15 cellular contexts compared by ENCODE assay signal in the genomic region with DNA sequence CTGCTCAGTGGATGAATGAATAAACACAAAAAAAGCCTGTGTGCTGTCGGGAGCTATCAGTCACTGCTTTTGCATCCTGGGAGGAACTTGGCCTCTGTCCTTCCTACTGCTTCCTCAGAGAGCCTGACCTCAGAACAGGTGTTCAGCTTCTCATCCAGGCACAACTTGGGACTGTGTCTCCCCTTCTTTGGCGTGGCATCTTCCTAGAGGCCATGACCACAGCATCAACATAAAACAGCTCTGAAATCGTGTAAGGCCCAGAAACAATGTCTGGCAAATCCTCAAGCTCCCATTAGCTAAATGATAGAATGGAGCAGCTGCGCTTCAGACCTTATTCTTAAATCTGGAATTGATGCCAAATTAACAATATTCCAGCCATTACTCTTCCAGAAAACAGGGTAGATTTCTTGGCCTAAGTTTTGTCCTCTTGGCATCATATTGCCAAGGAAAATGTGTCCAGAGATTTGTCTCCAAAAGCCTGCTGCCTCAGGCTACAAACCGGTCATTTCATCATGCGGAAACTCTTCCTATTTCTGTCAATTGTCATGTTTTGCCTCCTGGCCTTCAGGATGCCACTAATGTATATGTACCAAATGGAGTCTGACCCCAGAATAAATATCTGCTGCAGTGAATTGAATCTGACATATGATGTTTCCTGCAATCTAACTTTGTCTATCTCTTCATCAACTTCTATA. TPM values are rescaled to one million over a fixed set of nuclear protein-coding genes. Genes with fewer than 3 reads are reported as not detected.
DNase-seq lines count a peak whose midpoint lies in the region; ATAC-seq and TF ChIP-seq lines count a peak whose summit lies in the region.
"Had no signal": no experiment of that assay in that cellular context is flagged by ENCODE, and none has a peak within 500 bp of the region (broad histone marks: within the 10 kb centered on the region; RNA-seq: fewer than 3 reads in every experiment).

No MANE protein-coding gene starts in this region.

- H4K91ac ChIP-seq in H9 (ENCODE audit: insufficient read length, low read depth, low read length) = no peak overlapping the region

- no peak overlapping the region for H2BK15ac ChIP-seq in H9 (ENCODE audit: low read depth, low read length)

- TF ChIP-seq CTCF in Panc1 (IDR thresholded peaks at IDR 0.05) (no peak), osteoblast (IDR thresholded peaks at IDR 0.05; ENCODE audit: extremely low read depth, low read depth, low read length) (no peak), H9 (conservative IDR thresholded peaks at IDR 0.05) (no peak)

- no peaks in the 10 kb centered on the region for H3K79me1 ChIP-seq in H9 (ENCODE audit: insufficient read depth, low read depth, low read length, poor library complexity, severe bottlenecking)

- peaks cover 0 to 14% (median 0%) of the 10 kb centered on the region in 11 experiments; a peak in 2 of 22 replicates for H3K27me3 ChIP-seq in BLaER1 treated with 17β-estradiol and CSF1 and Interleukin-3, amounts not matched to agents 10 nM and 100 nM
- no peaks in the 10 kb centered on the region for H3K27me3 ChIP-seq in Panc1 (ENCODE audit: control insufficient read depth, insufficient read depth, low read length)
- H3K27me3 ChIP-seq in osteoblast (ENCODE audit: insufficient read depth, low read length) = no peaks in the 10 kb centered on the region
- H3K27me3 ChIP-seq in H9 (ENCODE audit: insufficient read depth, low read length) = no peaks in the 10 kb centered on the region
- H3K27me3 ChIP-seq: neutrophil had no signal

- H4K8ac ChIP-seq in H9 (replicated peaks; ENCODE audit: insufficient read length, low read depth, low read length) = no peak overlapping the region

- no peaks in the 10 kb centered on the region for H3K79me2 ChIP-seq in osteoblast (ENCODE audit: insufficient read depth, low read length)
- no peaks in the 10 kb centered on the region for H3K79me2 ChIP-seq in H9 (ENCODE audit: insufficient read depth, low read length)

- peaks cover 3% of the 10 kb centered on the region in 2 experiments; a peak in 1 of 4 replicates for H3K4me1 Mint-ChIP-seq in H9

- no peak overlapping the region for H3K23ac ChIP-seq in H9 (ENCODE audit: insufficient read length, low read depth, low read length)

- no peaks in the 10 kb centered on the region for H3K36me3 Mint-ChIP-seq in H9 (ENCODE audit: insufficient read depth in 1 of 3, low read depth in 3 of 3)

- no TSS peak for BruUV-seq in Panc1 (replicated peaks; lab: Mats Ljungman, UMichigan)

- no peak overlapping the region for H3K56ac ChIP-seq in H9 (ENCODE audit: insufficient read length, low read depth, low read length)

- H3K9me3 Mint-ChIP-seq in H9 = no peaks in the 10 kb centered on the region
- H3K9me3 Mint-ChIP-seq: activated T-cell treated with anti-CD3 and anti-CD28 coated beads, Interleukin-2, amount 50 U/mL, for 4 hours had no signal

- no peak overlapping the region for H2BK5ac ChIP-seq in H9 (ENCODE audit: insufficient read length, low read length)

- H3K4me3 Mint-ChIP-seq in H9 = no peak overlapping the region
- H3K4me3 Mint-ChIP-seq: activated CD4-positive, alpha-beta T cell treated with anti-CD3 and anti-CD28 coated beads for 36 hours; activated T-cell treated with anti-CD3 and anti-CD28 coated beads, Interleukin-2, amount 50 U/mL, for 4 hours; T-helper 17 cell had no signal

- H2BK20ac ChIP-seq in H9 (ENCODE audit: low read depth, low read length, poor library complexity, severe bottlenecking) = no peak overlapping the region

- H3K4me1 ChIP-seq in BLaER1 treated with 17β-estradiol and CSF1 and Interleukin-3, amounts not matched to agents 10 nM and 100 nM = peaks cover 40 to 51% (median 46%) of the 10 kb centered on the region in 10 experiments
- peaks cover 9% of the 10 kb centered on the region for H3K4me1 ChIP-seq in Panc1 (ENCODE audit: control insufficient read depth, insufficient read depth, low read length)
- peaks cover 42% of the 10 kb centered on the region for H3K4me1 ChIP-seq in osteoblast (ENCODE audit: insufficient read depth, low read length)
- H3K4me1 ChIP-seq in H9 (ENCODE audit: insufficient read depth, low read length) = no peaks in the 10 kb centered on the region

- WGBS in H9 (ENCODE audit: extremely low coverage, insufficient read length, low lambda C conversion rate) = no CpG with 5 or more reads among the region's 6 CpGs

- H3K36me3 ChIP-seq in BLaER1 treated with 17β-estradiol and CSF1 and Interleukin-3, amounts not matched to agents 10 nM and 100 nM = no peaks in the 10 kb centered on the region
- H3K36me3 ChIP-seq in Panc1 (ENCODE audit: control insufficient read depth, insufficient read depth, low read length) = no peaks in the 10 kb centered on the region
- H3K36me3 ChIP-seq in osteoblast (ENCODE audit: insufficient read depth, low read length) = no peaks in the 10 kb centered on the region
- H3K36me3 ChIP-seq: neutrophil had no signal

- H3K14ac ChIP-seq in H9 (ENCODE audit: insufficient read depth, low read length) = no peak overlapping the region

- H3K18ac ChIP-seq in H9 (ENCODE audit: insufficient read length, low read depth, low read length) = no peak overlapping the region

- H4K5ac ChIP-seq in H9 (ENCODE audit: insufficient read length, low read depth, low read length) = no peak overlapping the region

- no peak overlapping the region for H3K4ac ChIP-seq in H9 (ENCODE audit: low read depth, low read length)

- no peak overlapping the region for H2BK120ac ChIP-seq in H9 (ENCODE audit: low read depth, low read length, poor library complexity, severe bottlenecking)

- H3T11ph ChIP-seq in H9 (ENCODE audit: low read length) = no peak overlapping the region

- DNase-seq in Panc1 (ENCODE audit: low read depth, low spot score) = no peak
- peak; percentile 13 for DNase-seq in cerebellum (ENCODE audit: low spot score)
- no peak for DNase-seq in osteoblast (ENCODE audit: insufficient read length, low spot score, missing footprints)
- DNase-seq in DMS53 (lab: John Stamatoyannopoulos, UW) = no peak
- DNase-seq in H9 = no peak
- DNase-seq: activated CD4-positive, alpha-beta T cell treated with anti-CD3 and anti-CD28 coated beads for 36 hours; activated T-cell treated with anti-CD3 and anti-CD28 coated beads, Interleukin-2, amount 50 U/mL, for 4 hours; effector memory CD4-positive, alpha-beta T cell; NCI-H2171; stimulated activated CD8-positive, alpha-beta memory T cell treated with anti-CD3 and anti-CD28 coated beads, Interleukin-4, amount 100 ng/mL, for 48 hours; T-helper 17 cell had no signal

- in situ Hi-C loops in Panc1 (cut with HindIII; ENCODE audit: low pct_unique_long_range_greater_than_20kb, low sequenced_read_pairs) = no loop called here

- H2AFZ ChIP-seq in osteoblast (ENCODE audit: low read length) = peak overlapping the region; percentile 67
- H2AFZ ChIP-seq in H9 (ENCODE audit: low read length) = no peak overlapping the region

- peak overlapping the region; percentile 66 to 88 (median 78) for H3K4me2 ChIP-seq in BLaER1 treated with 17β-estradiol and CSF1 and Interleukin-3, amounts not matched to agents 10 nM and 100 nM
- peak overlapping the region; percentile 75 for H3K4me2 ChIP-seq in osteoblast (ENCODE audit: insufficient read depth, low read length)
- no peak overlapping the region for H3K4me2 ChIP-seq in H9 (ENCODE audit: insufficient read depth, insufficient read length, low read length)

- H2BK12ac ChIP-seq in H9 (ENCODE audit: insufficient read length, low read depth, low read length) = no peak overlapping the region

- H3K27ac ChIP-seq in BLaER1 treated with 17β-estradiol and CSF1 and Interleukin-3, amounts not matched to agents 10 nM and 100 nM = peak overlapping the region in 9 of 11 experiments; percentile 72 to 92 (median 82); a peak in 18 of 22 replicates
- 0 out of 2 replicates have a peak overlapping the region, but pooled peaks have one; percentile 51 for H3K27ac ChIP-seq in Panc1 (ENCODE audit: low read length)
- peak overlapping the region; percentile 100 for H3K27ac ChIP-seq in osteoblast (ENCODE audit: low read depth, low read length)
- H3K27ac ChIP-seq in H9 (ENCODE audit: insufficient read length, low read depth, low read length) = no peak overlapping the region
- H3K27ac ChIP-seq: neutrophil had no signal

- intact Hi-C loops in Panc1 (cut with micrococcal nuclease; ENCODE audit: unreplicated experiment) = no loop called here

- H2AK5ac ChIP-seq in H9 (ENCODE audit: insufficient read length, low read length) = no peak overlapping the region

- H3K9ac ChIP-seq in BLaER1 treated with 17β-estradiol and CSF1 and Interleukin-3, amounts not matched to agents 10 nM and 100 nM = peak overlapping the region in 8 of 11 experiments; percentile 43 to 76 (median 66); a peak in 13 of 22 replicates
- no peak overlapping the region for H3K9ac ChIP-seq in H9 (ENCODE audit: extremely low read depth, insufficient read length, low read length)

- no peak overlapping the region for H3K4me3 ChIP-seq in BLaER1 treated with 17β-estradiol and CSF1 and Interleukin-3, amounts not matched to agents 10 nM and 100 nM
- H3K4me3 ChIP-seq in Panc1 (ENCODE audit: low read depth in 2 of 2, low read length in 2 of 2) (no peak overlapping the region), osteoblast (ENCODE audit: insufficient read depth, low read length) (peak overlapping the region; percentile 33)

- no peak overlapping the region for H3K27ac Mint-ChIP-seq in H9
- H3K27ac Mint-ChIP-seq: activated CD4-positive, alpha-beta T cell treated with anti-CD3 and anti-CD28 coated beads for 36 hours; T-helper 17 cell had no signal

- no peaks in the 10 kb centered on the region for H3K27me3 Mint-ChIP-seq in H9 (ENCODE audit: low read depth)
- H3K27me3 Mint-ChIP-seq: activated CD4-positive, alpha-beta T cell treated with anti-CD3 and anti-CD28 coated beads for 36 hours; T-helper 17 cell had no signal

- H3K23me2 ChIP-seq in H9 (ENCODE audit: insufficient read length, low read depth, low read length, poor library complexity, severe bottlenecking) = no peaks in the 10 kb centered on the region

- H3K9me3 ChIP-seq in BLaER1 treated with 17β-estradiol and CSF1 and Interleukin-3, amounts not matched to agents 10 nM and 100 nM (replicated peaks in 1 of 11) = peaks cover 7 to 32% (median 16%) of the 10 kb centered on the region in 11 experiments; a peak in 20 of 22 replicates
- H3K9me3 ChIP-seq in Panc1 (ENCODE audit: control insufficient read depth, insufficient read depth, low read depth, low read length) (no peaks in the 10 kb centered on the region), osteoblast (ENCODE audit: low read depth, low read length) (no peaks in the 10 kb centered on the region), H9 (ENCODE audit: control insufficient read depth, low read depth, low read length) (no peaks in the 10 kb centered on the region)
- H3K9me3 ChIP-seq: neutrophil had no signal

- CTCF ChIA-PET in Panc1 (lab: Charles Lee) = no interaction called here

- ATAC-seq in Panc1 (no peak), GM21528 (IDR thresholded peaks at IDR 0.05; ENCODE audit: low FRiP score, unreplicated experiment) (no peak), HG02798 (IDR thresholded peaks at IDR 0.05; ENCODE audit: poor library complexity, unreplicated experiment) (no peak)
- ATAC-seq: activated CD4-positive, alpha-beta T cell treated with anti-CD3 and anti-CD28 coated beads for 36 hours; activated T-cell treated with anti-CD3 and anti-CD28 coated beads, Interleukin-2, amount 50 U/mL, for 4 hours; T-helper 17 cell had no signal

- POLR2A ChIA-PET in Panc1 (lab: Charles Lee) = no interaction called here

- H4K20me1 ChIP-seq in BLaER1 treated with 17β-estradiol and CSF1 and Interleukin-3, amounts not matched to agents 10 nM and 100 nM = no peaks in the 10 kb centered on the region
- H4K20me1 ChIP-seq in osteoblast (ENCODE audit: insufficient read depth, low read length) (no peaks in the 10 kb centered on the region), H9 (ENCODE audit: control insufficient read depth, insufficient read depth, insufficient read length) (no peaks in the 10 kb centered on the region)

RNA-seq across cellular contexts. Expression of a gene that starts 53.2 kb away (rescaled TPM):
- total RNA-seq in Panc1 (2021; ENCODE audit: unreplicated experiment) (3.9 TPM), cerebellum (17.4 TPM), osteoblast (55.7 and 99.0 TPM in 2 replicates), H9 (2021) (0.15 and 0.24 TPM in 2 replicates)
- 2.0 TPM for polyA plus RNA-seq in Panc1 (2012; ENCODE audit: insufficient read length)
